In genomic region chr19:20860339-20860738, GRCh38 we compare ENCODE assay signal across 3 cellular contexts.
"Had no signal": no experiment of that assay in that cellular context is flagged by ENCODE, and none has a peak within 500 bp of the region (broad histone marks: within the 10 kb centered on the region; RNA-seq: fewer than 3 reads in every experiment).

No MANE protein-coding gene starts in this region.

- DNase-seq: GDM1, GF-D8 had no signal

- H3K4me3 ChIP-seq: GM12878 had no signal

- ATAC-seq: GM12878 had no signal
